1 cellular context compared by ENCODE assay signal in the genomic region with DNA sequence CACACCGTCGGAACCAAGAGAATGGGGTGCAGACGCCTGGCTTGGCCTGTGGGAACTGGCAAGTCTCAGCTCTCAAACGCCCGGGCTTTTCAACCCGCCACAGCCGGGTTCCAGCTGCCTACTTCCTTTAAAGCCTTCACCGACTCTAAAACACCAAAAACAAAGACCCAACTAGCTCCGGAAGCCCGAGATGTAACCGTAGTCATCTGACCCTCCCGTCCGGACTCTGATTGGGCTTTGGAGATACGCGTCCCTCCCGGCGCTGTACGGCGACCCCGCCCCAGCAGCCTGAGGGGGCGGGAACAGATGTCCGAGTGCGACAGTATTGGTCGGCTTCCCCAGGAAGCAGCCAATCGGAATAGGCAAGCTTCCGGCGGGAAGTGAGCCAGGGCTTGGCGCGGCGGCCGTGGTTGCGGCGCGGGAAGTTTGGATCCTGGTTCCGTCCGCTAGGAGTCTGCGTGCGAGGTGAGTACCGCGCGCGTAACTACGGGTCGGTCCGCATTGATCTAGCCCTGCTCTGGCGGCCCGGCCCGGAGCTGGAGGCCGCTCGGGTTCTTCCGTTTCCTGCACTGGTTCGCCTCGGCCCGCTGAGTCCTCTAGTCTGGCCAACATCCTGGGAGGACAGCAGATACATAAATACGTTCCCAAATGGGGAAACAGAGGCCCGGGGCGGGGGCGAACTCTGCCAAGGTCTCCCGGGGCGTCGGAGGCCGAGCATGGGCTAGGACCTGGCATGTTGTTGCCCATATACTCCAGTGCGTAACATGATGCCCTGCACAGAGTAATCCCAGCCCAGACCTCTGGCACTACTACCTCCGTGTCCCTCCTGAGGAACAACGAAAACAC.
TF ChIP-seq lines count a peak whose summit lies in the region.

Gene BLM, plus strand, starts transcription at position 371 of the 846 bp plus-strand sequence. CDS start 30,047 bp downstream, outside the sequence.

TF ChIP-seq in WTC11, 78 proteins besides CTCF, POLR2A, EP300 and RAD21 (continued from another document and continues in another):
- TF ChIP-seq, protein P1, sequence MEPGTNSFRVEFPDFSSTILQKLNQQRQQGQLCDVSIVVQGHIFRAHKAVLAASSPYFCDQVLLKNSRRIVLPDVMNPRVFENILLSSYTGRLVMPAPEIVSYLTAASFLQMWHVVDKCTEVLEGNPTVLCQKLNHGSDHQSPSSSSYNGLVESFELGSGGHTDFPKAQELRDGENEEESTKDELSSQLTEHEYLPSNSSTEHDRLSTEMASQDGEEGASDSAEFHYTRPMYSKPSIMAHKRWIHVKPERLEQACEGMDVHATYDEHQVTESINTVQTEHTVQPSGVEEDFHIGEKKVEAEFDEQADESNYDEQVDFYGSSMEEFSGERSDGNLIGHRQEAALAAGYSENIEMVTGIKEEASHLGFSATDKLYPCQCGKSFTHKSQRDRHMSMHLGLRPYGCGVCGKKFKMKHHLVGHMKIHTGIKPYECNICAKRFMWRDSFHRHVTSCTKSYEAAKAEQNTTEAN (CRISPR knock-in tag; IDR thresholded peaks at IDR 0.05) = no peak
- TF ChIP-seq FOXJ3 (CRISPR knock-in tag; IDR thresholded peaks at IDR 0.05; ENCODE audit: borderline replicate concordance) (no peak), ZNF425 (CRISPR knock-in tag; conservative IDR thresholded peaks at IDR 0.05) (no peak), SP1 (CRISPR knock-in tag; conservative IDR thresholded peaks at IDR 0.05) (peak; percentile 85), IRF2 (CRISPR knock-in tag; IDR thresholded peaks at IDR 0.05; ENCODE audit: borderline replicate concordance, low read depth) (no peak), NR3C1 (CRISPR knock-in tag; conservative IDR thresholded peaks at IDR 0.05; ENCODE audit: low read depth) (no peak), CBFB (CRISPR knock-in tag; IDR thresholded peaks at IDR 0.05; ENCODE audit: low read depth) (no peak), SMAD4 (CRISPR knock-in tag; IDR thresholded peaks at IDR 0.05) (no peak), EMX1 (CRISPR knock-in tag; IDR thresholded peaks at IDR 0.05) (no peak), SMAD3 (CRISPR knock-in tag; IDR thresholded peaks at IDR 0.05; ENCODE audit: borderline replicate concordance) (no peak), ATF2 (CRISPR knock-in tag; IDR thresholded peaks at IDR 0.05; ENCODE audit: borderline replicate concordance, low read depth) (no peak), NFATC4 (CRISPR knock-in tag; IDR thresholded peaks at IDR 0.05) (no peak), ZNF263 (CRISPR knock-in tag; IDR thresholded peaks at IDR 0.05; ENCODE audit: low read depth) (no peak), MXD4 (CRISPR knock-in tag; IDR thresholded peaks at IDR 0.05; ENCODE audit: borderline replicate concordance) (no peak), ESRRA (CRISPR knock-in tag; IDR thresholded peaks at IDR 0.05; ENCODE audit: borderline replicate concordance) (no peak), ELF4 (CRISPR knock-in tag; IDR thresholded peaks at IDR 0.05; ENCODE audit: low read depth) (no peak), HMGA2 (CRISPR knock-in tag; IDR thresholded peaks at IDR 0.05) (no peak), ZNF138 (CRISPR knock-in tag; conservative IDR thresholded peaks at IDR 0.05) (no peak), MLX (CRISPR knock-in tag; IDR thresholded peaks at IDR 0.05) (no peak), ZNF396 (CRISPR knock-in tag; IDR thresholded peaks at IDR 0.05; ENCODE audit: borderline replicate concordance) (no peak), NR2C2 (CRISPR knock-in tag; IDR thresholded peaks at IDR 0.05) (no peak), E2F4 (CRISPR knock-in tag; IDR thresholded peaks at IDR 0.05; ENCODE audit: borderline replicate concordance, low read depth) (peak; percentile 98), NFE2L1 (CRISPR knock-in tag; IDR thresholded peaks at IDR 0.05) (peak; percentile 86; the same call in 1 of the 2 replicates), FOXP1 (CRISPR knock-in tag; IDR thresholded peaks at IDR 0.05; ENCODE audit: borderline replicate concordance) (peak; percentile 83; the same call in 1 of the 2 replicates), ZNF121 (CRISPR knock-in tag; IDR thresholded peaks at IDR 0.05) (no peak)
- TF ChIP-seq, protein P2, sequence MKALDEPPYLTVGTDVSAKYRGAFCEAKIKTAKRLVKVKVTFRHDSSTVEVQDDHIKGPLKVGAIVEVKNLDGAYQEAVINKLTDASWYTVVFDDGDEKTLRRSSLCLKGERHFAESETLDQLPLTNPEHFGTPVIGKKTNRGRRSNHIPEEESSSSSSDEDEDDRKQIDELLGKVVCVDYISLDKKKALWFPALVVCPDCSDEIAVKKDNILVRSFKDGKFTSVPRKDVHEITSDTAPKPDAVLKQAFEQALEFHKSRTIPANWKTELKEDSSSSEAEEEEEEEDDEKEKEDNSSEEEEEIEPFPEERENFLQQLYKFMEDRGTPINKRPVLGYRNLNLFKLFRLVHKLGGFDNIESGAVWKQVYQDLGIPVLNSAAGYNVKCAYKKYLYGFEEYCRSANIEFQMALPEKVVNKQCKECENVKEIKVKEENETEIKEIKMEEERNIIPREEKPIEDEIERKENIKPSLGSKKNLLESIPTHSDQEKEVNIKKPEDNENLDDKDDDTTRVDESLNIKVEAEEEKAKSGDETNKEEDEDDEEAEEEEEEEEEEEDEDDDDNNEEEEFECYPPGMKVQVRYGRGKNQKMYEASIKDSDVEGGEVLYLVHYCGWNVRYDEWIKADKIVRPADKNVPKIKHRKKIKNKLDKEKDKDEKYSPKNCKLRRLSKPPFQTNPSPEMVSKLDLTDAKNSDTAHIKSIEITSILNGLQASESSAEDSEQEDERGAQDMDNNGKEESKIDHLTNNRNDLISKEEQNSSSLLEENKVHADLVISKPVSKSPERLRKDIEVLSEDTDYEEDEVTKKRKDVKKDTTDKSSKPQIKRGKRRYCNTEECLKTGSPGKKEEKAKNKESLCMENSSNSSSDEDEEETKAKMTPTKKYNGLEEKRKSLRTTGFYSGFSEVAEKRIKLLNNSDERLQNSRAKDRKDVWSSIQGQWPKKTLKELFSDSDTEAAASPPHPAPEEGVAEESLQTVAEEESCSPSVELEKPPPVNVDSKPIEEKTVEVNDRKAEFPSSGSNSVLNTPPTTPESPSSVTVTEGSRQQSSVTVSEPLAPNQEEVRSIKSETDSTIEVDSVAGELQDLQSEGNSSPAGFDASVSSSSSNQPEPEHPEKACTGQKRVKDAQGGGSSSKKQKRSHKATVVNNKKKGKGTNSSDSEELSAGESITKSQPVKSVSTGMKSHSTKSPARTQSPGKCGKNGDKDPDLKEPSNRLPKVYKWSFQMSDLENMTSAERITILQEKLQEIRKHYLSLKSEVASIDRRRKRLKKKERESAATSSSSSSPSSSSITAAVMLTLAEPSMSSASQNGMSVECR (CRISPR knock-in tag; IDR thresholded peaks at IDR 0.05; ENCODE audit: borderline replicate concordance) = peak; percentile 92; the same call in 1 of the 2 replicates
- TF ChIP-seq, protein P3, sequence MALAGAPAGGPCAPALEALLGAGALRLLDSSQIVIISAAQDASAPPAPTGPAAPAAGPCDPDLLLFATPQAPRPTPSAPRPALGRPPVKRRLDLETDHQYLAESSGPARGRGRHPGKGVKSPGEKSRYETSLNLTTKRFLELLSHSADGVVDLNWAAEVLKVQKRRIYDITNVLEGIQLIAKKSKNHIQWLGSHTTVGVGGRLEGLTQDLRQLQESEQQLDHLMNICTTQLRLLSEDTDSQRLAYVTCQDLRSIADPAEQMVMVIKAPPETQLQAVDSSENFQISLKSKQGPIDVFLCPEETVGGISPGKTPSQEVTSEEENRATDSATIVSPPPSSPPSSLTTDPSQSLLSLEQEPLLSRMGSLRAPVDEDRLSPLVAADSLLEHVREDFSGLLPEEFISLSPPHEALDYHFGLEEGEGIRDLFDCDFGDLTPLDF (CRISPR knock-in tag; IDR thresholded peaks at IDR 0.05) = no peak
- TF ChIP-seq, protein P4, sequence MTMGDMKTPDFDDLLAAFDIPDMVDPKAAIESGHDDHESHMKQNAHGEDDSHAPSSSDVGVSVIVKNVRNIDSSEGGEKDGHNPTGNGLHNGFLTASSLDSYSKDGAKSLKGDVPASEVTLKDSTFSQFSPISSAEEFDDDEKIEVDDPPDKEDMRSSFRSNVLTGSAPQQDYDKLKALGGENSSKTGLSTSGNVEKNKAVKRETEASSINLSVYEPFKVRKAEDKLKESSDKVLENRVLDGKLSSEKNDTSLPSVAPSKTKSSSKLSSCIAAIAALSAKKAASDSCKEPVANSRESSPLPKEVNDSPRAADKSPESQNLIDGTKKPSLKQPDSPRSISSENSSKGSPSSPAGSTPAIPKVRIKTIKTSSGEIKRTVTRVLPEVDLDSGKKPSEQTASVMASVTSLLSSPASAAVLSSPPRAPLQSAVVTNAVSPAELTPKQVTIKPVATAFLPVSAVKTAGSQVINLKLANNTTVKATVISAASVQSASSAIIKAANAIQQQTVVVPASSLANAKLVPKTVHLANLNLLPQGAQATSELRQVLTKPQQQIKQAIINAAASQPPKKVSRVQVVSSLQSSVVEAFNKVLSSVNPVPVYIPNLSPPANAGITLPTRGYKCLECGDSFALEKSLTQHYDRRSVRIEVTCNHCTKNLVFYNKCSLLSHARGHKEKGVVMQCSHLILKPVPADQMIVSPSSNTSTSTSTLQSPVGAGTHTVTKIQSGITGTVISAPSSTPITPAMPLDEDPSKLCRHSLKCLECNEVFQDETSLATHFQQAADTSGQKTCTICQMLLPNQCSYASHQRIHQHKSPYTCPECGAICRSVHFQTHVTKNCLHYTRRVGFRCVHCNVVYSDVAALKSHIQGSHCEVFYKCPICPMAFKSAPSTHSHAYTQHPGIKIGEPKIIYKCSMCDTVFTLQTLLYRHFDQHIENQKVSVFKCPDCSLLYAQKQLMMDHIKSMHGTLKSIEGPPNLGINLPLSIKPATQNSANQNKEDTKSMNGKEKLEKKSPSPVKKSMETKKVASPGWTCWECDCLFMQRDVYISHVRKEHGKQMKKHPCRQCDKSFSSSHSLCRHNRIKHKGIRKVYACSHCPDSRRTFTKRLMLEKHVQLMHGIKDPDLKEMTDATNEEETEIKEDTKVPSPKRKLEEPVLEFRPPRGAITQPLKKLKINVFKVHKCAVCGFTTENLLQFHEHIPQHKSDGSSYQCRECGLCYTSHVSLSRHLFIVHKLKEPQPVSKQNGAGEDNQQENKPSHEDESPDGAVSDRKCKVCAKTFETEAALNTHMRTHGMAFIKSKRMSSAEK (CRISPR knock-in tag; IDR thresholded peaks at IDR 0.05; ENCODE audit: borderline replicate concordance) = no peak
- TF ChIP-seq, protein P5, sequence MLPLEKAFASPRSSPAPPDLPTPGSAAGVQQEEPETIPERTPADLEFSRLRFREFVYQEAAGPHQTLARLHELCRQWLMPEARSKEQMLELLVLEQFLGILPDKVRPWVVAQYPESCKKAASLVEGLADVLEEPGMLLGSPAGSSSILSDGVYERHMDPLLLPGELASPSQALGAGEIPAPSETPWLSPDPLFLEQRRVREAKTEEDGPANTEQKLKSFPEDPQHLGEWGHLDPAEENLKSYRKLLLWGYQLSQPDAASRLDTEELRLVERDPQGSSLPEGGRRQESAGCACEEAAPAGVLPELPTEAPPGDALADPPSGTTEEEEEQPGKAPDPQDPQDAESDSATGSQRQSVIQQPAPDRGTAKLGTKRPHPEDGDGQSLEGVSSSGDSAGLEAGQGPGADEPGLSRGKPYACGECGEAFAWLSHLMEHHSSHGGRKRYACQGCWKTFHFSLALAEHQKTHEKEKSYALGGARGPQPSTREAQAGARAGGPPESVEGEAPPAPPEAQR (CRISPR knock-in tag; IDR thresholded peaks at IDR 0.05) = no peak
- TF ChIP-seq, protein P6, sequence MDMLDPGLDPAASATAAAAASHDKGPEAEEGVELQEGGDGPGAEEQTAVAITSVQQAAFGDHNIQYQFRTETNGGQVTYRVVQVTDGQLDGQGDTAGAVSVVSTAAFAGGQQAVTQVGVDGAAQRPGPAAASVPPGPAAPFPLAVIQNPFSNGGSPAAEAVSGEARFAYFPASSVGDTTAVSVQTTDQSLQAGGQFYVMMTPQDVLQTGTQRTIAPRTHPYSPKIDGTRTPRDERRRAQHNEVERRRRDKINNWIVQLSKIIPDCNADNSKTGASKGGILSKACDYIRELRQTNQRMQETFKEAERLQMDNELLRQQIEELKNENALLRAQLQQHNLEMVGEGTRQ (CRISPR knock-in tag; IDR thresholded peaks at IDR 0.05) = peak; percentile 89
